ENCODE assay signal across 1 cellular context in genomic region chr4:38317238-38317637, GRCh38.
TF ChIP-seq lines count a peak whose summit lies in the region.

No MANE protein-coding gene starts in this region.

TF ChIP-seq in K562, 482 proteins besides CTCF, POLR2A, EP300 and RAD21 (continued from another document and continues in another):
- TF ChIP-seq ZNF609 (CRISPR knock-in tag; IDR thresholded peaks at IDR 0.05; ENCODE audit: borderline replicate concordance) (no peak), ZNF766 (CRISPR knock-in tag; conservative IDR thresholded peaks at IDR 0.05) (peak; percentile 64; the same call in 1 of the 2 replicates), DEAF1 (CRISPR knock-in tag; IDR thresholded peaks at IDR 0.05) (no peak), FOXK2 (conservative IDR thresholded peaks at IDR 0.05 in 1 of 2, IDR thresholded peaks at IDR 0.05 in 1 of 2; ENCODE audit: low read depth in 2 of 2) (no peak), ZFP36 (IDR thresholded peaks at IDR 0.05; ENCODE audit: low read depth, low read length, partially characterized antibody) (no peak), KLF1 (tag; IDR thresholded peaks at IDR 0.05) (no peak), NR2C1 (IDR thresholded peaks at IDR 0.05) (no peak), NR2C1 (tag; IDR thresholded peaks at IDR 0.05) (peak; percentile 88), TSHZ1 (CRISPR knock-in tag; IDR thresholded peaks at IDR 0.05) (peak; percentile 82), MTA1 (IDR thresholded peaks at IDR 0.05; ENCODE audit: borderline replicate concordance) (no peak), PPARD (CRISPR knock-in tag; IDR thresholded peaks at IDR 0.05) (0 out of 2 replicates have a peak, but pooled peaks have one; percentile 50), ESRRB (CRISPR knock-in tag; IDR thresholded peaks at IDR 0.05; ENCODE audit: borderline replicate concordance) (no peak), ZBTB49 (CRISPR knock-in tag; IDR thresholded peaks at IDR 0.05; ENCODE audit: borderline replicate concordance) (no peak), MYC (IDR thresholded peaks at IDR 0.05; ENCODE audit: low read depth, low read length) (no peak), MYC (CRISPR knock-in tag; IDR thresholded peaks at IDR 0.05; ENCODE audit: borderline replicate concordance, low read depth) (no peak), RBM34 (IDR thresholded peaks at IDR 0.05; ENCODE audit: borderline replicate concordance, insufficient read depth, low read length) (no peak), NELFE (IDR thresholded peaks at IDR 0.05; ENCODE audit: insufficient read depth, insufficient read length) (no peak), ZNF41 (CRISPR knock-in tag; conservative IDR thresholded peaks at IDR 0.05) (peak; percentile 81), HINFP (tag; conservative IDR thresholded peaks at IDR 0.05; ENCODE audit: low read depth) (peak; percentile 79), CBX8 (IDR thresholded peaks at IDR 0.05; ENCODE audit: borderline replicate concordance, extremely low read depth, low read depth, low read length, poor library complexity, severe bottlenecking) (no peak), ZNF277 (CRISPR knock-in tag; IDR thresholded peaks at IDR 0.05; ENCODE audit: borderline replicate concordance) (no peak), BRD9 (IDR thresholded peaks at IDR 0.05; ENCODE audit: low read depth, partially characterized antibody) (no peak), FOXK1 (CRISPR knock-in tag; IDR thresholded peaks at IDR 0.05; ENCODE audit: borderline replicate concordance) (no peak), SRSF3 (IDR thresholded peaks at IDR 0.05; ENCODE audit: insufficient read depth, low read length) (no peak), USF1 (CRISPR knock-in tag; IDR thresholded peaks at IDR 0.05) (no peak), THRA (IDR thresholded peaks at IDR 0.05) (no peak), RB1 (IDR thresholded peaks at IDR 0.05; ENCODE audit: low read depth) (no peak), ZEB2 (IDR thresholded peaks at IDR 0.05) (no peak), NR0B1 (IDR thresholded peaks at IDR 0.05; ENCODE audit: partially characterized antibody) (no peak), TCF15 (CRISPR knock-in tag; IDR thresholded peaks at IDR 0.05) (peak; percentile 93), CCNT2 (IDR thresholded peaks at IDR 0.05; ENCODE audit: borderline replicate concordance, extremely low read depth, insufficient read length, low read depth, low read length) (no peak), ZNF449 (CRISPR knock-in tag; IDR thresholded peaks at IDR 0.05) (peak; percentile 80), GATAD2B (IDR thresholded peaks at IDR 0.05; ENCODE audit: borderline replicate concordance) (no peak), POU5F1 (IDR thresholded peaks at IDR 0.05; ENCODE audit: borderline replicate concordance, low read depth, low read length, partially characterized antibody) (no peak), FOXP1 (CRISPR knock-in tag; IDR thresholded peaks at IDR 0.05) (no peak), SMARCC2 (IDR thresholded peaks at IDR 0.05; ENCODE audit: low read depth) (no peak), ZNF778 (CRISPR knock-in tag; IDR thresholded peaks at IDR 0.05) (no peak), TARDBP (IDR thresholded peaks at IDR 0.05) (no peak)
